ENCODE assay signal across 26 cellular contexts in genomic region chr11:112728288-112728687, GRCh38.
"Had no signal": no experiment of that assay in that cellular context is flagged by ENCODE, and none has a peak within 500 bp of the region (broad histone marks: within the 10 kb centered on the region; RNA-seq: fewer than 3 reads in every experiment).

No MANE protein-coding gene starts in this region.

- ATAC-seq: activated naive CD8-positive, alpha-beta T cell treated with anti-CD3 and anti-CD28 coated beads, Interleukin-2, amount 50 U/mL, for 24 hours; body of pancreas; effector memory CD8-positive, alpha-beta T cell; gastroesophageal sphincter; WTC11 had no signal

- H3K9me3 ChIP-seq: adrenal gland, body of pancreas, esophagus squamous epithelium, gastroesophageal sphincter had no signal

- DNase-seq: activated CD4-positive, alpha-beta memory T cell treated with anti-CD3 and anti-CD28 coated beads, Interleukin-2, amount 10 ng/mL, durations not matched to agents 7 days and 5 days; activated CD4-positive, alpha-beta T cell treated with anti-CD3 and anti-CD28 coated beads for 1 hour; activated CD4-positive, alpha-beta T cell treated with anti-CD3 and anti-CD28 coated beads for 4 hours; activated CD4-positive, alpha-beta T cell treated with anti-CD3 and anti-CD28 coated beads, Interleukin-2, amount 10 ng/mL, durations not matched to agents 7 days and 5 days; activated CD4-positive, alpha-beta T cell treated with anti-CD3 and anti-CD28 coated beads, Interleukin-2, amount 50 U/mL, for 4 hours; activated effector memory CD4-positive, alpha-beta T cell treated with anti-CD3 and anti-CD28 coated beads, Interleukin-2, amount 50 U/mL, for 16 hours; activated naive CD4-positive, alpha-beta T cell treated with anti-CD3 and anti-CD28 coated beads for 36 hours; activated naive CD8-positive, alpha-beta T cell treated with anti-CD3 and anti-CD28 coated beads for 36 hours; activated naive CD8-positive, alpha-beta T cell treated with anti-CD3 and anti-CD28 coated beads, Interleukin-2, amount 50 U/mL, for 24 hours; activated T-cell treated with anti-CD3 and anti-CD28 coated beads, Interleukin-2, amount 50 U/mL, for 1 hour; activated T-cell treated with anti-CD3 and anti-CD28 coated beads, Interleukin-2, amount 50 U/mL, for 48 hours; adrenal gland; amygdala; aorta; body of pancreas; cortex of kidney; dermis blood vessel endothelial cell; effector CD4-positive, alpha-beta T cell; effector memory CD8-positive, alpha-beta T cell; erythroblast; esophagus squamous epithelium; foreskin melanocyte; T-helper 2 cell had no signal

- H3K27ac ChIP-seq: adrenal gland, body of pancreas, esophagus squamous epithelium, gastroesophageal sphincter, VCaP had no signal

- H3K27me3 ChIP-seq: adrenal gland, body of pancreas had no signal

- H3K4me1 ChIP-seq: adrenal gland, body of pancreas, esophagus squamous epithelium, gastroesophageal sphincter had no signal

- H3K4me3 ChIP-seq: adrenal gland, body of pancreas, esophagus squamous epithelium, gastroesophageal sphincter had no signal

- H3K36me3 ChIP-seq: adrenal gland, esophagus squamous epithelium, gastroesophageal sphincter had no signal
